In the genomic region with DNA sequence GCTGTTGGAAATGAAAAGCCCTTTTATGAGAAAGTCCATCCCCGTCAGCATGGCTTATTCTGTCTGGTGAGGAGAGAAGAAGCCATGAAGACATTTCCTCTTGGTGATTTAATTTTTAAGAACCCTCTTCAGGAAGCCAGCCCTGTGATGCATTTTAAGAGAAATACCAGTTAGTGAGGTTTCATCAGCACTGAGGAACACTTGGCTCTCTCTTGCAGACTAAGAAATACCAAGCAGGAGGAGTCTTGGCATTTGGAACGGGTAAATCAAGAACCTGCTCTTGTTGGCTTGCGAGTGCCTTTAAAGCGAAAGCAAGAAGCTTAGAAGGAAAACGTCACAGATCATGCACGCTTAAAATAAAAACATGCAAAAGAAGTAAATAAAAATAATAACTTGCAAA, we compare ENCODE assay signal across 17 cellular contexts. TPM values are rescaled to one million over a fixed set of nuclear protein-coding genes. Genes with fewer than 3 reads are reported as not detected.
DNase-seq lines count a peak whose midpoint lies in the region; ATAC-seq and TF ChIP-seq lines count a peak whose summit lies in the region.
"Had no signal": no experiment of that assay in that cellular context is flagged by ENCODE, and none has a peak within 500 bp of the region (broad histone marks: within the 10 kb centered on the region; RNA-seq: fewer than 3 reads in every experiment).

No MANE protein-coding gene starts in this region.

- peak; percentile 54 for DNase-seq in AG08396 (ENCODE audit: low spot score)
- DNase-seq in GM12865 (ENCODE audit: low read depth), result peak; percentile 49
- DNase-seq in fibroblast of gingiva (ENCODE audit: low read depth), result peak; percentile 78
- DNase-seq in psoas muscle, result no peak
- no peak for DNase-seq in stimulated activated CD4-positive, alpha-beta T cell treated with anti-CD3 and anti-CD28 coated beads, Interleukin-4, amount 100 ng/mL, for 1 hour
- DNase-seq in LoVo (ENCODE audit: low spot score), result no peak
- DNase-seq in superior temporal gyrus (ENCODE audit: extremely low spot score), result no peak
- DNase-seq in GM03348 (ENCODE audit: low spot score), result no peak
- DNase-seq: activated CD4-positive, alpha-beta T cell treated with anti-CD3 and anti-CD28 coated beads for 1 hour; activated naive CD8-positive, alpha-beta T cell treated with anti-CD3 and anti-CD28 coated beads, Interleukin-2, amount 10 ng/mL, durations not matched to agents 7 days and 5 days; colonic mucosa; hippocampal formation; naive B cell; NK-92 treated with Interleukin-12 subunit alpha and Interleukin-12 subunit beta, amount 100 ng/mL, for 24 hours; small intestine; T1000 had no signal

- no peaks in the 10 kb centered on the region for H3K9me3 ChIP-seq in psoas muscle
- H3K9me3 ChIP-seq: colonic mucosa had no signal

- ATAC-seq in psoas muscle, result peak in 3 of 4 donors; percentile 30 to 69 (median 49)
- ATAC-seq: SK-N-SH treated with all-trans-retinoic acid at 6 μM for 48 hours had no signal

- TF ChIP-seq CTCF in GM12865 (IDR thresholded peaks at IDR 0.05; ENCODE audit: insufficient read depth, low read depth, low read length, missing control alignments) (no peak), psoas muscle (IDR thresholded peaks at IDR 0.05) (no peak)

- no peaks in the 10 kb centered on the region for H3K27me3 ChIP-seq in psoas muscle (ENCODE audit: insufficient read depth in 3 of 3, low read length in 2 of 3)
- H3K27me3 ChIP-seq: colonic mucosa had no signal

- no peaks in the 10 kb centered on the region for H3K36me3 ChIP-seq in psoas muscle (ENCODE audit: insufficient read depth in 1 of 2, low read depth in 1 of 2)
- H3K36me3 ChIP-seq: colonic mucosa had no signal

- intact Hi-C loops in psoas muscle (cut with DNase I), result no loop called here

- H3K4me1 ChIP-seq in psoas muscle, result peaks cover 39% of the 10 kb centered on the region
- H3K4me1 ChIP-seq: colonic mucosa had no signal

- peak overlapping the region; percentile 51 for H3K4me3 ChIP-seq in GM12865 (ENCODE audit: low read depth, low read length)
- peak overlapping the region; percentile 23 for H3K4me3 ChIP-seq in psoas muscle
- H3K4me3 ChIP-seq: colonic mucosa had no signal

- peak overlapping the region; percentile 13 for H3K27ac ChIP-seq in psoas muscle
- H3K27ac ChIP-seq: colonic mucosa had no signal

- WGBS in psoas muscle, 3 donors, result 47 to 71% (median 53%) methylated on average over 6 of the region's 6 CpGs

RNA-seq across cellular contexts. Expression of gene RAB11FIP3, which starts 17.5 kb away (rescaled TPM):
- 10 to 100 TPM; 44.7 to 89.5 (median 71.5) TPM for total RNA-seq in psoas muscle
- polyA plus RNA-seq in psoas muscle, result 10 to 100 TPM; 20.3 to 26.1 (median 26.1) TPM

RNA-seq across cellular contexts. Expression of gene DECR2, which starts 41.3 kb away (rescaled TPM):
- total RNA-seq in psoas muscle, result 10 to 100 TPM; 13.9 to 22.9 (median 19.6) TPM
- polyA plus RNA-seq in psoas muscle, result 10 to 100 TPM; 14.1 to 18.1 (median 15.8) TPM

RNA-seq across cellular contexts. Expression of gene NME4, which starts 46.0 kb away (rescaled TPM):
- total RNA-seq in psoas muscle, result 10 to 100 TPM; 19.5 to 39.7 (median 29.6) TPM
- polyA plus RNA-seq in psoas muscle, result 10 to 100 TPM; 16.0 to 30.7 (median 22.7) TPM

Comparison
In these comparisons a context has a peak if more than half of its experiments do, and no peak if none do; other contexts are left out.
1. DNase-seq: peak in AG08396 (single experiment), GM12865 (single experiment) and fibroblast of gingiva (single experiment); none in psoas muscle (0 of 2), stimulated activated CD4-positive, alpha-beta T cell treated with anti-CD3 and anti-CD28 coated beads, Interleukin-4, amount 100 ng/mL, for 1 hour (single experiment), LoVo (single experiment), superior temporal gyrus (single experiment) and GM03348 (single experiment).